ENCODE assay signal across 17 cellular contexts in genomic region chr5:93382188-93382587, GRCh38.
"Had no signal": no experiment of that assay in that cellular context is flagged by ENCODE, and none has a peak within 500 bp of the region (broad histone marks: within the 10 kb centered on the region; RNA-seq: fewer than 3 reads in every experiment).

No MANE protein-coding gene starts in this region.

- H3K4me3 Mint-ChIP-seq: activated B cell treated with CpG ODN at 0.5 μM for 24 hours; activated CD4-positive, alpha-beta T cell treated with anti-CD3 and anti-CD28 coated beads, Interleukin-2, amount 10 ng/mL, durations not matched to agents 7 days and 5 days; activated naive CD8-positive, alpha-beta T cell had no signal

- H3K27ac Mint-ChIP-seq: activated B cell treated with CpG ODN at 0.5 μM for 24 hours; activated CD4-positive, alpha-beta T cell treated with anti-CD3 and anti-CD28 coated beads, Interleukin-2, amount 10 ng/mL, durations not matched to agents 7 days and 5 days; activated naive CD8-positive, alpha-beta T cell had no signal

- H3K9me3 Mint-ChIP-seq: activated CD4-positive, alpha-beta T cell treated with anti-CD3 and anti-CD28 coated beads, Interleukin-2, amount 10 ng/mL, durations not matched to agents 7 days and 5 days had no signal

- H3K36me3 Mint-ChIP-seq: activated naive CD8-positive, alpha-beta T cell had no signal

- H3K4me1 Mint-ChIP-seq: activated B cell treated with CpG ODN at 0.5 μM for 24 hours; activated CD4-positive, alpha-beta T cell treated with anti-CD3 and anti-CD28 coated beads, Interleukin-2, amount 10 ng/mL, durations not matched to agents 7 days and 5 days had no signal

- H3K27ac ChIP-seq: colonic mucosa, esophagus muscularis mucosa, neutrophil, tibial artery, vagina had no signal

- H3K4me3 ChIP-seq: colonic mucosa, esophagus muscularis mucosa, tibial artery, vagina had no signal

- DNase-seq: activated B cell treated with CpG ODN at 0.5 μM for 24 hours; activated CD4-positive, alpha-beta T cell treated with anti-CD3 and anti-CD28 coated beads, Interleukin-2, amount 10 ng/mL, durations not matched to agents 7 days and 5 days; activated CD8-positive, alpha-beta memory T cell treated with anti-CD3 and anti-CD28 coated beads for 24 hours; activated gamma-delta T cell treated with Interleukin-2 at 50 U/mL for 16 hours; amniotic stem cell; caudate nucleus; colonic mucosa; kidney; left ventricle myocardium superior; stimulated activated CD4-positive, alpha-beta T cell treated with anti-CD3 and anti-CD28 coated beads, Interleukin-4, amount 100 ng/mL, for 24 hours; stimulated activated naive CD4-positive, alpha-beta T cell; tibial artery had no signal

- H3K4me1 ChIP-seq: colonic mucosa, esophagus muscularis mucosa, tibial artery, vagina had no signal

- H3K36me3 ChIP-seq: colonic mucosa, esophagus muscularis mucosa, neutrophil, tibial artery, vagina had no signal

- H3K27me3 Mint-ChIP-seq: activated B cell treated with CpG ODN at 0.5 μM for 24 hours; activated CD4-positive, alpha-beta T cell treated with anti-CD3 and anti-CD28 coated beads, Interleukin-2, amount 10 ng/mL, durations not matched to agents 7 days and 5 days; activated naive CD8-positive, alpha-beta T cell had no signal

- H3K9me3 ChIP-seq: colonic mucosa, esophagus muscularis mucosa, neutrophil, tibial artery, vagina had no signal

- ATAC-seq: left ventricle myocardium superior had no signal

- FAIRE-seq: TTC549 had no signal

- H3K27me3 ChIP-seq: colonic mucosa, esophagus muscularis mucosa, neutrophil, tibial artery, vagina had no signal
